7 cellular contexts compared by ENCODE assay signal in the genomic region with DNA sequence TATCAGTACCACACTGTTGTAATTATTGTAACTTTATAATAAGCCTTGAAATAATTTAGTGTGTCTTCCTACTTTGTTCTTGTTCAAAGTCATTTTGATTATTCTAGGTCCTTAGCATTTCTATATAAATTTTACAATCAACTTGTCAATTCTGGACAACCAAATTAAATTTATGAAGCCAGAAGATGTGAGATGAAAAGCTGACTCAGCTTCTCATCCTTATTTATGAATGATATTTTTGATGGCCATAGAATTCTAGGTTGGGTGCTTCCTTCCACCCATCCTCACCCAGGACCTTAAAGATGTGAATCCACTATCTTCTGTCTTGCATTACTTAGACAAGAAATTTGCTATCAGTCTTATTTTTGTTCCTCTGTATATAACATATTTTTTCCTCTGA.
"Had no signal": no experiment of that assay in that cellular context is flagged by ENCODE, and none has a peak within 500 bp of the region (broad histone marks: within the 10 kb centered on the region; RNA-seq: fewer than 3 reads in every experiment).

No MANE protein-coding gene starts in this region.

- DNase-seq: GOT3, H7, HFFc6, KG1 had no signal

- H3K36me3 ChIP-seq: HAP-1 had no signal

- H3K4me1 ChIP-seq: HAP-1 had no signal

- ATAC-seq: HCT116 had no signal

- H3K9me3 ChIP-seq: HAP-1 had no signal

- H3K27ac ChIP-seq: HL-60 had no signal

- H3K4me3 ChIP-seq: HAP-1 had no signal
